ENCODE assay signal across 8 cellular contexts in the genomic region with DNA sequence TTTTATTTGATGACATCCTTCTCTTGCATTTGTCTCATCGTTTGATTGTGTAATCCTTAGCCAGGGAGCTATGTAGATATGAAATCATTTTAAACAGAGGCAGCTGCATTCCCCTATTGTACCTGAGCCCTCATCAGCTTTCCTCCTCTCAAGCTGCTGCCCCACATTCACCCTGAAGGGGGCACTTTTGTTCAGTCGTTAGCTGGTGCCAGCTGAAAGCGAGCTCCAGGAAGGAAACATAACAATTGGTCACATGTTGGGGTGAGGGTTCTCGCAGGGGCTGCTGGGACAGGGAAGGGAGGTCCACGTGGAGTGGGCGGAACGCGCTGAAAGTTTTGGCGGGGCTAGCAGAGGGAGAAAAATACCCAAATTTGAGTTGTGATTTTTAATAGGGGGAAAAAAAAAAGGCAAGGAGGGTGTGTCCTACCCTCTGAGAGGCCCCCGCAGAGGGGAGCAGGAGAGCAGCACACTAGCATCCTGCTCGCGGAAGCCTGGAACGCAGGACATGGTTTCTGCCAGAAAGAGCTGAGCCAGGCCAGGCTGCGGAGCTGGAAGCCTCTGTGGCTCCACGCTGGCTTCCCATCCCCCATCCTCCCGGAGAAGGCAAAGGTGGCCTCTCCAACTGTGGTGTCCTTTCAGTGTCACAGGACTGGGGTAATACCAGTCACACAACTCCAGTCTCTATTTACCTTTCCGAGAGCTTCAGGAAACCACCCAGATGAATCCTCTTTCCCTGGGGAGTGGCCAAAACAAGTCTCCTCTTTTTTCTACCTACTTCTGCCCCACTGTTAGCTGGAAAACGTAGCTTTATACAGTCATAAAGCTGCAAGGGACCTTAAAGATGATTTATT. TPM values are rescaled to one million over a fixed set of nuclear protein-coding genes. Genes with fewer than 3 reads are reported as not detected.
DNase-seq lines count a peak whose midpoint lies in the region; ATAC-seq and TF ChIP-seq lines count a peak whose summit lies in the region.

No MANE protein-coding gene starts in this region.

- DNase-seq in NCI-H187 treated with DMSO at 0.1 percent for 48 hours (lab: John Stamatoyannopoulos, UW) = peak; percentile 78
- peak; percentile 91 for DNase-seq in T-helper 2 cell treated with Interferon-gamma antibody and Interleukin-4, amounts not matched to agents 5 μg/mL and 100 μg/mL, for 36 hours (ENCODE audit: low spot score)
- DNase-seq in ascending aorta (ENCODE audit: low spot score in 2 of 2) = peak; percentile 86 to 96
- DNase-seq in hepatic stellate cell (ENCODE audit: low spot score) = peak; percentile 95
- peak; percentile 95 for DNase-seq in aorta

- H3K9me3 Mint-ChIP-seq in T-helper 2 cell treated with Interferon-gamma antibody and Interleukin-4, amounts not matched to agents 5 μg/mL and 100 μg/mL, for 36 hours = no peaks in the 10 kb centered on the region

- H3K27ac Mint-ChIP-seq in T-helper 2 cell treated with Interferon-gamma antibody and Interleukin-4, amounts not matched to agents 5 μg/mL and 100 μg/mL, for 36 hours = peak overlapping the region; percentile 88

- H3K4me1 Mint-ChIP-seq in T-helper 2 cell treated with Interferon-gamma antibody and Interleukin-4, amounts not matched to agents 5 μg/mL and 100 μg/mL, for 36 hours (ENCODE audit: low read depth) = peaks cover 43% of the 10 kb centered on the region

- H3K36me3 ChIP-seq in ascending aorta (no peaks in the 10 kb centered on the region), rectal smooth muscle tissue (ENCODE audit: control insufficient read depth, insufficient read depth, low read length) (no peaks in the 10 kb centered on the region), aorta (ENCODE audit: control insufficient read depth in 1 of 2, insufficient read depth in 2 of 2, low read length in 1 of 2) (no peaks in the 10 kb centered on the region)

- H3K4me3 Mint-ChIP-seq in T-helper 2 cell treated with Interferon-gamma antibody and Interleukin-4, amounts not matched to agents 5 μg/mL and 100 μg/mL, for 36 hours = peak overlapping the region; percentile 87

- no peak overlapping the region for H3K9ac ChIP-seq in rectal smooth muscle tissue (ENCODE audit: low read length)

- H3K27me3 Mint-ChIP-seq in T-helper 2 cell treated with Interferon-gamma antibody and Interleukin-4, amounts not matched to agents 5 μg/mL and 100 μg/mL, for 36 hours (ENCODE audit: low read depth) = no peaks in the 10 kb centered on the region

- intact Hi-C loops in ascending aorta (cut with DNase I) = loop anchor here (1.0 kb wide), 3 partner anchors 8 to 55 kb away; a partner anchor contains a TSS
- intact Hi-C loops in aorta (cut with DNase I) = loop anchor here (2.0 to 5.0 kb wide), 5 partner anchors 34 to 209 kb away; no protein-coding TSS in a partner anchor

- H3K27ac ChIP-seq in ascending aorta (peak overlapping the region; percentile 90 to 97), rectal smooth muscle tissue (ENCODE audit: low read depth, low read length) (peak overlapping the region; percentile 94), aorta (ENCODE audit: low read depth in 1 of 2, low read length in 2 of 2) (peak overlapping the region; percentile 19 to 38)

- peak; percentile 82 to 96 (median 84) for TF ChIP-seq CTCF in ascending aorta (IDR thresholded peaks at IDR 0.05)

- 0 to 1% methylated on average over 18 of the region's 18 CpGs for WGBS in aorta, 2 donors

- H3K27me3 ChIP-seq in ascending aorta (no peaks in the 10 kb centered on the region), rectal smooth muscle tissue (ENCODE audit: control insufficient read depth, insufficient read depth, low read length) (no peaks in the 10 kb centered on the region), aorta (ENCODE audit: control insufficient read depth in 1 of 2, insufficient read depth in 2 of 2, low read length in 1 of 2) (no peaks in the 10 kb centered on the region)

- peak overlapping the region; percentile 47 to 57 for H3K4me3 ChIP-seq in ascending aorta
- H3K4me3 ChIP-seq in rectal smooth muscle tissue (ENCODE audit: low read length) = peak overlapping the region; percentile 60
- H3K4me3 ChIP-seq in aorta (ENCODE audit: low read length in 2 of 2) = peak overlapping the region in 1 of 2 donors; percentile 4

- H3K4me1 ChIP-seq in ascending aorta (peaks cover 37 to 53% of the 10 kb centered on the region in 2 donors), rectal smooth muscle tissue (ENCODE audit: control insufficient read depth, insufficient read depth, low read length) (peaks cover 50% of the 10 kb centered on the region), aorta (ENCODE audit: control insufficient read depth in 1 of 2, insufficient read depth in 2 of 2, low read length in 2 of 2) (peaks cover 0 to 4% of the 10 kb centered on the region in 2 donors)

- no peaks in the 10 kb centered on the region for H3K36me3 Mint-ChIP-seq in T-helper 2 cell treated with Interferon-gamma antibody and Interleukin-4, amounts not matched to agents 5 μg/mL and 100 μg/mL, for 36 hours (ENCODE audit: low read depth)

- ATAC-seq in GM18498 (IDR thresholded peaks at IDR 0.05; ENCODE audit: unreplicated experiment) (peak; percentile 82), HG02938 (IDR thresholded peaks at IDR 0.05; ENCODE audit: unreplicated experiment) (peak; percentile 65), aorta (ENCODE audit: low FRiP score) (peak; percentile 87)

- H3K9me3 ChIP-seq in ascending aorta (no peaks in the 10 kb centered on the region), aorta (ENCODE audit: control insufficient read depth, low read length) (no peaks in the 10 kb centered on the region)

RNA-seq across cellular contexts. Expression of a gene that starts 8.4 kb away (rescaled TPM):
- total RNA-seq in ascending aorta (82.5 TPM), aorta (100 to 1,000 TPM in 1 of 2 donors, 10 to 100 TPM in 1; 81.0 to 100 TPM)
- 100 to 1,000 TPM in 1 of 2 donors, 10 to 100 TPM in 1; 21.2 to 171 TPM for polyA plus RNA-seq in aorta

RNA-seq across cellular contexts. Expression of a gene that starts 12.9 kb away (rescaled TPM):
- total RNA-seq in ascending aorta = 0.43 TPM
- total RNA-seq in aorta = 10 to 100 TPM; 18.4 to 53.6 TPM
- 10 to 100 TPM in 1 of 2 donors, 1 to 10 TPM in 1; 8.6 to 28.5 TPM for polyA plus RNA-seq in aorta

RNA-seq across cellular contexts. Expression of a gene that starts 27.0 kb away (rescaled TPM):
- total RNA-seq in ascending aorta = 48.9 TPM
- total RNA-seq in aorta = 100 to 1,000 TPM; 115 to 116 TPM
- 10 to 100 TPM; 68.3 to 94.7 TPM for polyA plus RNA-seq in aorta

RNA-seq across cellular contexts. Expression of a gene that starts 50.6 kb away (rescaled TPM):
- total RNA-seq in ascending aorta (35.4 TPM), aorta (10 to 100 TPM; 53.7 to 62.3 TPM)
- 10 to 100 TPM; 38.9 to 52.1 TPM for polyA plus RNA-seq in aorta

RNA-seq across cellular contexts. Expression of a gene that starts 59.1 kb away (rescaled TPM):
- total RNA-seq in ascending aorta (176 TPM), aorta (10 to 100 TPM; 60.8 to 70.9 TPM)
- 10 to 100 TPM; 20.7 to 66.5 TPM for polyA plus RNA-seq in aorta

Comparison
In these comparisons a context has a peak if more than half of its experiments do, and no peak if none do; other contexts are left out.
1. H3K27ac ChIP-seq: peak in every context shown above with its lines; median percentile 94 in rectal smooth muscle tissue; 94 in ascending aorta; 28 in aorta.
2. RNA of a gene that starts 12.9 kb away (total RNA-seq): 18.4 to 53.6 TPM in aorta; 0.43 TPM in ascending aorta (single experiment); every median in the first group is over 10 times any median in the second.
3. Peak in every context shown above with its lines, with median percentiles within 50 percentile points of each other: ATAC-seq and DNase-seq.